ENCODE assay signal across 25 cellular contexts in the genomic region with DNA sequence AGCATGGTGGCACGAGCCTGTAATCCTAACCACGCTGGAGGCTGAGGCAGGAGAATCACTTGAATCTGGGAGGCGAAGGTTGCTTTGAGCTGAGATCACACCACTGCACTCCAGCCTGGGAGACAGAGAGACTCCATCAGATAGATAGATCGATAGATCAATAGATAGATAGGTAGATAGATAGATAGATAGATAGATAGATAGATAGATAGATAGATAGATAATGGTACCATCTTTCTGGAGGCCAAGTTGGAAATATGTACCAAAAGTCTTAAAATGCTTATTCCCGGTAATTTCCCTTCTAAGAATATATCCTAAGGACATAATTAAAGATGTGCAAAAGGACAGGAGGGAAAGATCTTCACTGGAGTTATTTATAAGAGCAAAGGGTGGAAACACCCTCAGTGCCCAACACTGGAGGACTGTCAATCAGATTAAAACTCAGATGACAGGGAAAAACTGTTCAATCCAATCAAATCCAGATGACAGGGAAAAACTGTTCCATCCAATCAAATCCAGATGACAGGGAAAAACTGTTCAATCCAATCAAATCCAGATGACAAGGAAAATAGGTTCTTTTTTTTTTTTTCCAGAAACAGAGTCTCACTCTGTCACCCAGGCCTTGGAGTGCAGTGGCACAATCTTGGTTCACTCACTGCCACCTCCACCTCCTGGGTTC.
"Had no signal": no experiment of that assay in that cellular context is flagged by ENCODE, and none has a peak within 500 bp of the region (broad histone marks: within the 10 kb centered on the region; RNA-seq: fewer than 3 reads in every experiment).

No MANE protein-coding gene starts in this region.

- H3K4me3 ChIP-seq: esophagus muscularis mucosa, hepatocyte, lung, neural progenitor cell, psoas muscle, right lobe of liver, spleen, testis had no signal

- H3K27me3 ChIP-seq: esophagus muscularis mucosa, foreskin keratinocyte, hepatocyte, right lobe of liver, spleen, testis had no signal

- H3K27ac Mint-ChIP-seq: dendritic cell treated with granulocyte-macrophage colony-stimulating factor and Interleukin-4, amounts not matched to agents 40 ng/mL and 50 ng/mL, for 4 days; effector memory CD8-positive, alpha-beta T cell; natural killer cell treated with Interleukin-12 subunit alpha and Interleukin-12 subunit beta and Interleukin-15 and Interleukin-18, amount 100 ng/mL, for 72 hours; stimulated activated naive B cell treated with anti-CD40 and anti-IgM and Interleukin-4, amounts not matched to agents 10 μg/mL and 1 μg/mL and 100 μg/mL, for 72 hours; stimulated activated naive CD8-positive, alpha-beta T cell treated with anti-CD3 and anti-CD28 coated beads, Interleukin-15, amount 100 ng/mL, for 72 hours had no signal

- H3K9me3 Mint-ChIP-seq: dendritic cell treated with granulocyte-macrophage colony-stimulating factor and Interleukin-4, amounts not matched to agents 40 ng/mL and 50 ng/mL, for 4 days; effector memory CD8-positive, alpha-beta T cell; natural killer cell treated with Interleukin-12 subunit alpha and Interleukin-12 subunit beta and Interleukin-15 and Interleukin-18, amount 100 ng/mL, for 72 hours; neural progenitor cell; stimulated activated naive B cell treated with anti-CD40 and anti-IgM and Interleukin-4, amounts not matched to agents 10 μg/mL and 1 μg/mL and 100 μg/mL, for 72 hours; stimulated activated naive CD8-positive, alpha-beta T cell treated with anti-CD3 and anti-CD28 coated beads, Interleukin-15, amount 100 ng/mL, for 72 hours had no signal

- H3K36me3 Mint-ChIP-seq: natural killer cell treated with Interleukin-12 subunit alpha and Interleukin-12 subunit beta and Interleukin-15 and Interleukin-18, amount 100 ng/mL, for 72 hours; neural progenitor cell; stimulated activated naive B cell treated with anti-CD40 and anti-IgM and Interleukin-4, amounts not matched to agents 10 μg/mL and 1 μg/mL and 100 μg/mL, for 72 hours had no signal

- H3K27ac ChIP-seq: epithelial cell of prostate, esophagus muscularis mucosa, foreskin keratinocyte, hepatocyte, neural progenitor cell, parathyroid adenoma, psoas muscle, right lobe of liver, spleen, testis had no signal

- H3K4me3 Mint-ChIP-seq: dendritic cell treated with granulocyte-macrophage colony-stimulating factor and Interleukin-4, amounts not matched to agents 40 ng/mL and 50 ng/mL, for 4 days; effector memory CD8-positive, alpha-beta T cell; natural killer cell treated with Interleukin-12 subunit alpha and Interleukin-12 subunit beta and Interleukin-15 and Interleukin-18, amount 100 ng/mL, for 72 hours; neural progenitor cell; stimulated activated naive B cell treated with anti-CD40 and anti-IgM and Interleukin-4, amounts not matched to agents 10 μg/mL and 1 μg/mL and 100 μg/mL, for 72 hours; stimulated activated naive CD8-positive, alpha-beta T cell treated with anti-CD3 and anti-CD28 coated beads, Interleukin-15, amount 100 ng/mL, for 72 hours had no signal

- H3K27me3 Mint-ChIP-seq: natural killer cell treated with Interleukin-12 subunit alpha and Interleukin-12 subunit beta and Interleukin-15 and Interleukin-18, amount 100 ng/mL, for 72 hours had no signal

- DNase-seq: effector memory CD8-positive, alpha-beta T cell; foreskin keratinocyte; kidney; left cardiac atrium; left ventricle myocardium superior; mesenchymal stem cell; occipital lobe; psoas muscle; retina; right lobe of liver; stimulated activated CD4-positive, alpha-beta T cell treated with anti-CD3 and anti-CD28 coated beads, Interleukin-15, amount 100 ng/mL, for 24 hours; stimulated activated CD4-positive, alpha-beta T cell treated with anti-CD3 and anti-CD28 coated beads, Interleukin-1b, Interleukin-23, amount 100 ng/mL, for 48 hours; stimulated activated CD4-positive, alpha-beta T cell treated with anti-CD3 and anti-CD28 coated beads, Interleukin-4, amount 100 ng/mL, for 4 hours; stimulated activated naive B cell treated with anti-CD40 and anti-IgM and Interleukin-4, amounts not matched to agents 10 μg/mL and 1 μg/mL and 100 μg/mL, for 72 hours; stimulated activated naive CD8-positive, alpha-beta T cell treated with anti-CD3 and anti-CD28 coated beads, Interleukin-15, amount 100 ng/mL, for 72 hours; testis had no signal

- ATAC-seq: effector memory CD8-positive, alpha-beta T cell; foreskin keratinocyte; left cardiac atrium; left ventricle myocardium superior; natural killer cell treated with Interleukin-12 subunit alpha and Interleukin-12 subunit beta and Interleukin-15 and Interleukin-18, amount 100 ng/mL, for 72 hours; psoas muscle; right lobe of liver; stimulated activated naive B cell treated with anti-CD40 and anti-IgM and Interleukin-4, amounts not matched to agents 10 μg/mL and 1 μg/mL and 100 μg/mL, for 72 hours; stimulated activated naive CD8-positive, alpha-beta T cell treated with anti-CD3 and anti-CD28 coated beads, Interleukin-15, amount 100 ng/mL, for 72 hours had no signal

- H3K36me3 ChIP-seq: neural progenitor cell, right lobe of liver, spleen had no signal

- H3K9me3 ChIP-seq: esophagus muscularis mucosa, psoas muscle, right lobe of liver, spleen, testis had no signal

- H3K4me1 ChIP-seq: neural progenitor cell, parathyroid adenoma, psoas muscle, right lobe of liver, testis had no signal
